ENCODE assay signal across 1 cellular context in genomic region chr4:133137571-133137970, GRCh38.
TF ChIP-seq lines count a peak whose summit lies in the region.

No MANE protein-coding gene starts in this region.

TF ChIP-seq in HCT116, 20 proteins besides CTCF, POLR2A, EP300 and RAD21 (continued from another document):
- no peak for TF ChIP-seq POLR2AphosphoS5 (IDR thresholded peaks at IDR 0.05; ENCODE audit: low read depth, low read length)
- no peak for TF ChIP-seq ZFX (IDR thresholded peaks at IDR 0.05)
- no peak for TF ChIP-seq TCF7L2 (IDR thresholded peaks at IDR 0.05; ENCODE audit: borderline replicate concordance, extremely low read depth, insufficient read depth, insufficient read length)
- TF ChIP-seq EGR1 (IDR thresholded peaks at IDR 0.05; ENCODE audit: low read depth), result no peak
- TF ChIP-seq ELF1 (IDR thresholded peaks at IDR 0.05; ENCODE audit: borderline replicate concordance, low read depth), result no peak
- no peak for TF ChIP-seq SIN3A (IDR thresholded peaks at IDR 0.05; ENCODE audit: low read depth)
- TF ChIP-seq CBX3 (IDR thresholded peaks at IDR 0.05; ENCODE audit: low read depth), result no peak
- no peak for TF ChIP-seq EZH2 (IDR thresholded peaks at IDR 0.05)
- no peak for TF ChIP-seq EZH2phosphoT487 (IDR thresholded peaks at IDR 0.05; ENCODE audit: borderline replicate concordance)
- no peak for TF ChIP-seq ZNF274 (IDR thresholded peaks at IDR 0.05; ENCODE audit: low read depth, low read length)
- no peak for TF ChIP-seq ATF3 (IDR thresholded peaks at IDR 0.05)
- TF ChIP-seq, protein P1, sequence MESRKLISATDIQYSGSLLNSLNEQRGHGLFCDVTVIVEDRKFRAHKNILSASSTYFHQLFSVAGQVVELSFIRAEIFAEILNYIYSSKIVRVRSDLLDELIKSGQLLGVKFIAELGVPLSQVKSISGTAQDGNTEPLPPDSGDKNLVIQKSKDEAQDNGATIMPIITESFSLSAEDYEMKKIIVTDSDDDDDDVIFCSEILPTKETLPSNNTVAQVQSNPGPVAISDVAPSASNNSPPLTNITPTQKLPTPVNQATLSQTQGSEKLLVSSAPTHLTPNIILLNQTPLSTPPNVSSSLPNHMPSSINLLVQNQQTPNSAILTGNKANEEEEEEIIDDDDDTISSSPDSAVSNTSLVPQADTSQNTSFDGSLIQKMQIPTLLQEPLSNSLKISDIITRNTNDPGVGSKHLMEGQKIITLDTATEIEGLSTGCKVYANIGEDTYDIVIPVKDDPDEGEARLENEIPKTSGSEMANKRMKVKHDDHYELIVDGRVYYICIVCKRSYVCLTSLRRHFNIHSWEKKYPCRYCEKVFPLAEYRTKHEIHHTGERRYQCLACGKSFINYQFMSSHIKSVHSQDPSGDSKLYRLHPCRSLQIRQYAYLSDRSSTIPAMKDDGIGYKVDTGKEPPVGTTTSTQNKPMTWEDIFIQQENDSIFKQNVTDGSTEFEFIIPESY (IDR thresholded peaks at IDR 0.05; ENCODE audit: extremely low read depth, insufficient replicate concordance, low read length), result no peak
- TF ChIP-seq YY1 (IDR thresholded peaks at IDR 0.05; ENCODE audit: extremely low read depth, insufficient replicate concordance, low read depth, low read length), result no peak
- TF ChIP-seq REST (IDR thresholded peaks at IDR 0.05; ENCODE audit: low read depth), result no peak
- TF ChIP-seq, protein P2, sequence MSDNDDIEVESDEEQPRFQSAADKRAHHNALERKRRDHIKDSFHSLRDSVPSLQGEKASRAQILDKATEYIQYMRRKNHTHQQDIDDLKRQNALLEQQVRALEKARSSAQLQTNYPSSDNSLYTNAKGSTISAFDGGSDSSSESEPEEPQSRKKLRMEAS (IDR thresholded peaks at IDR 0.05), result no peak
